In the genomic region with DNA sequence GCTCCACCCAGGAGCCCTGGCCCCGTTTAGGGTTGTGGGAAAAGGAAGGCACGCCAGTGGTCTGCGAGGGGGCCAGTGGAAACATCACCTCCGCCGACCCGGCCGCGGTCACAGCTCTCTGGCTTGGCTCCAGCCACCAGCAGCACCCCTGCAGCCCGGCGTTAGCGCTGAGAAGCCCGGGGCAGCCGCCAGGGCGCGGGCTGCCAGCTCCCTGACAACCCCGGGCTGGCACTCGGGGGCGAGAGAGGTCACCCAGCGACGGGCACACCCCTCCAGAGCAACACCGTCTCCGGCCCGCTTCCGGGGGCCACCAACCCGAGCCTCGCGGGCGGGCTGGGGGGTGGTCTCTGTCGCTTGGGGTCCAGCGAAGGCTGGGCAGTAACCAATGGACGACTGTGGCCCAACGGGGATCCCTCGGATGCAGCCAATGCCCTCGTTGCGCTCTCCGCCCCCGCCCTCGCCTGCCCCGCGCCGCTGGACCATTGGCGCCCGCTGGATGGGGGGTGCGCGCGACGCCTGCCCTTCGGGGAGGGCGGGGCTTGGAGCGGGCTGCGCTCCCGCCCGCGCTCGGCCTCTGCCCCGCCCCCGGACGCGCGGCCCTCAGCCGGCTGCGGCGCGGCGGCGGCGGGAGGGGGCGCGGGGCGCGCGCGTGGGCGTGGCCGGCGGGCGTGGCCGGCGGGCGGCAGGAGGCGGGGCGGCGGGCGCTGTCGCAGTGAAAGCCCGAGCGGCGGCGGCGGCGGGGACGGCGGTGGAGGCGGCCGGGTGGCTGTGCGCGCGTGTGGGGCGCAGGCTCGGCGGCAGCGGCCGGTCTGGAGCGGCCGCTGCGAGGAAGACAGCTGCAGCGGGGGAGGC, we compare ENCODE assay signal across 8 cellular contexts. TPM values are rescaled to one million over a fixed set of nuclear protein-coding genes. Genes with fewer than 3 reads are reported as not detected.
A peak's percentile ranks its signal among the peaks of the same experiment; 100 is the strongest.
DNase-seq lines count a peak whose midpoint lies in the region; ATAC-seq and TF ChIP-seq lines count a peak whose summit lies in the region.

A gene (plus strand): TSS at position 712 of the 852 bp plus-strand sequence. CDS start 1,007 bp downstream, outside the sequence.

- H4K20me1 ChIP-seq in OCI-LY3 (ENCODE audit: insufficient read depth, low read length): no peaks in the 10 kb centered on the region

- H3K27me3 ChIP-seq in CD4-positive, CD25-positive, alpha-beta regulatory T cell (ENCODE audit: control insufficient read depth, insufficient read depth, low read length): peaks cover 11% of the 10 kb centered on the region
- peaks cover 61% of the 10 kb centered on the region for H3K27me3 ChIP-seq in OCI-LY3 (ENCODE audit: low read depth, low read length)

- H3K9me3 Mint-ChIP-seq in CD4-positive, CD25-positive, alpha-beta regulatory T cell: no peaks in the 10 kb centered on the region

- H3K36me3 Mint-ChIP-seq in CD4-positive, CD25-positive, alpha-beta regulatory T cell: no peaks in the 10 kb centered on the region

- peak within 1 kb of the TSS in 2 of 3 donors; percentile 51 to 89 for H3K27ac Mint-ChIP-seq in CD4-positive, CD25-positive, alpha-beta regulatory T cell

- H3K4me2 ChIP-seq in OCI-LY3 (ENCODE audit: low read length): peak within 1 kb of the TSS; percentile 77

- peak within 1 kb of the TSS; percentile 64; the same call in 1 of the 2 replicates for H2AFZ ChIP-seq in OCI-LY3 (ENCODE audit: low read depth, low read length)

- DNase-seq in CD4-positive, CD25-positive, alpha-beta regulatory T cell: peak; percentile 77 to 79 (median 77)
- DNase-seq in HT1080 (ENCODE audit: low read depth) (peak; percentile 79), activated T-cell treated with anti-CD3 and anti-CD28 coated beads for 48 hours (ENCODE audit: low read depth) (peak; percentile 81), erythroblast (lab: John Stamatoyannopoulos, UW) (peak; percentile 89 to 93), mucosa of descending colon (peak; percentile 82 to 89 (median 89))
- DNase-seq in stimulated activated CD8-positive, alpha-beta memory T cell treated with anti-CD3 and anti-CD28 coated beads, Interleukin-4, amount 100 ng/mL, for 1 hour (ENCODE audit: low read depth in 2 of 2, low spot score in 1 of 2): peak; percentile 53 to 62

- H3K27ac ChIP-seq in CD4-positive, CD25-positive, alpha-beta regulatory T cell (ENCODE audit: insufficient read depth, low read length, poor library complexity, severe bottlenecking): peak within 1 kb of the TSS; percentile 58
- no peak within 1 kb of the TSS for H3K27ac ChIP-seq in OCI-LY3 (ENCODE audit: low read length)

- H3K4me1 ChIP-seq in CD4-positive, CD25-positive, alpha-beta regulatory T cell (ENCODE audit: control insufficient read depth, insufficient read depth, low read length, poor library complexity, severe bottlenecking): peaks cover 49% of the 10 kb centered on the region
- H3K4me1 ChIP-seq in OCI-LY3 (ENCODE audit: low read length): peaks cover 19% of the 10 kb centered on the region
- H3K4me1 ChIP-seq in mucosa of descending colon (ENCODE audit: low read depth): peaks cover 17% of the 10 kb centered on the region

- H3K79me2 ChIP-seq in OCI-LY3 (ENCODE audit: low read length): no peaks in the 10 kb centered on the region

- peak within 1 kb of the TSS; percentile 13 for H3K4me3 ChIP-seq in CD4-positive, CD25-positive, alpha-beta regulatory T cell (ENCODE audit: low read depth, low read length)
- H3K4me3 ChIP-seq in OCI-LY3 (ENCODE audit: low read length): peak within 1 kb of the TSS; percentile 77
- H3K4me3 ChIP-seq in mucosa of descending colon: peak within 1 kb of the TSS; percentile 36

- no peak for TF ChIP-seq POLR2A in erythroblast (IDR thresholded peaks at IDR 0.05; ENCODE audit: low read length)

- peak within 1 kb of the TSS; percentile 56 for H3K9ac ChIP-seq in OCI-LY3 (ENCODE audit: low read length)

- no peaks in the 10 kb centered on the region for H3K9me3 ChIP-seq in CD4-positive, CD25-positive, alpha-beta regulatory T cell (ENCODE audit: control insufficient read depth in 2 of 2, low read length in 2 of 2)
- no peaks in the 10 kb centered on the region for H3K9me3 ChIP-seq in OCI-LY3 (ENCODE audit: insufficient read depth, low read length)
- no peaks in the 10 kb centered on the region for H3K9me3 ChIP-seq in mucosa of descending colon

- intact Hi-C loops in mucosa of descending colon (cut with DNase I, micrococcal nuclease): loop anchor here in 1 of 2 donors (10.0 kb wide), 1 partner anchor 178 kb away; no protein-coding TSS in a partner anchor

- H3K4me3 Mint-ChIP-seq in CD4-positive, CD25-positive, alpha-beta regulatory T cell: peak within 1 kb of the TSS; percentile 67 to 88 (median 76)

- H3K36me3 ChIP-seq in CD4-positive, CD25-positive, alpha-beta regulatory T cell (ENCODE audit: control insufficient read depth, insufficient read depth, low read length): no peaks in the 10 kb centered on the region
- H3K36me3 ChIP-seq in OCI-LY3 (replicated peaks; ENCODE audit: low read depth, low read length) (no peaks in the 10 kb centered on the region), mucosa of descending colon (ENCODE audit: low read depth) (no peaks in the 10 kb centered on the region)

- TF ChIP-seq CTCF in OCI-LY3 (IDR thresholded peaks at IDR 0.05; ENCODE audit: low read depth, low read length) (no peak; the same call in 1 of the 2 replicates), mucosa of descending colon (IDR thresholded peaks at IDR 0.05) (peak; percentile 16)

- peak; percentile 77 to 80 for ATAC-seq in CD4-positive, CD25-positive, alpha-beta regulatory T cell (ENCODE audit: low read depth in 2 of 2)
- peak; percentile 52 for ATAC-seq in GM19438 (IDR thresholded peaks at IDR 0.05; ENCODE audit: low read depth, unreplicated experiment)
- peak; percentile 93 for ATAC-seq in mucosa of descending colon

- peaks cover 56% of the 10 kb centered on the region for H3K27me3 Mint-ChIP-seq in CD4-positive, CD25-positive, alpha-beta regulatory T cell

- H3K4me1 Mint-ChIP-seq in CD4-positive, CD25-positive, alpha-beta regulatory T cell: peaks cover 26 to 53% (median 36%) of the 10 kb centered on the region in 4 donors

RNA-seq across cellular contexts. Expression of the gene that starts here (rescaled TPM):
- total RNA-seq in CD4-positive, CD25-positive, alpha-beta regulatory T cell: 15.1 TPM
- polyA plus RNA-seq in CD4-positive, CD25-positive, alpha-beta regulatory T cell: 1 to 10 TPM; 3.1 to 3.5 (median 3.3) TPM
- total RNA-seq in HT1080 (2014; rRNA removed; shearing (Covaris generic)): not detected in 2 replicates
- 0.07 TPM in 2 replicates for polyA plus RNA-seq in HT1080 (2015; cell fraction: cytosol; rRNA removed)
- polyA plus RNA-seq in HT1080 (2015; cell fraction: nucleus; rRNA removed): 0.19 and 0.79 TPM in 2 replicates
- total RNA-seq in mucosa of descending colon: 10 to 100 TPM in 1 of 3 donors, 1 to 10 TPM in 2; 2.5 to 22.0 (median 6.1) TPM

Comparison
In these comparisons a context has a peak if more than half of its experiments do, and no peak if none do; other contexts are left out.
1. Peak in DNase-seq in HT1080; RNA of the gene not detected or under 1 TPM.
2. H3K4me3 ChIP-seq: peak in every context shown above with its lines; median percentile 77 in OCI-LY3; 36 in mucosa of descending colon; 13 in CD4-positive, CD25-positive, alpha-beta regulatory T cell.